ENCODE assay signal across 26 cellular contexts in genomic region chr15:32794973-32795372, GRCh38.
DNase-seq lines count a peak whose midpoint lies in the region; ATAC-seq, FAIRE-seq and TF ChIP-seq lines count a peak whose summit lies in the region.
"Had no signal": no experiment of that assay in that cellular context is flagged by ENCODE, and none has a peak within 500 bp of the region (broad histone marks: within the 10 kb centered on the region; RNA-seq: fewer than 3 reads in every experiment).

No MANE protein-coding gene starts in this region.

- H3K27ac ChIP-seq in breast epithelium (no peak overlapping the region), PC-9 (peak overlapping the region; percentile 53), H1 (ENCODE audit: low read depth, low read length) (no peak overlapping the region), upper lobe of right lung (no peak overlapping the region)
- H3K27ac ChIP-seq: HL-60 had no signal

- no peak overlapping the region for H4K5ac ChIP-seq in H1 (ENCODE audit: insufficient read length, low read depth, low read length)

- no peak overlapping the region for H2BK15ac ChIP-seq in H1 (ENCODE audit: low read length)

- H2AFZ ChIP-seq in PC-9 (no peak overlapping the region), H1 (ENCODE audit: low read length) (no peak overlapping the region)

- H2AK5ac ChIP-seq in H1 (ENCODE audit: low read depth, low read length): no peak overlapping the region

- H3K9me3 Mint-ChIP-seq in MCF 10A (ENCODE audit: unreplicated experiment): no peaks in the 10 kb centered on the region

- no peak overlapping the region for H3K4me3 ChIP-seq in breast epithelium
- no peak overlapping the region for H3K4me3 ChIP-seq in PC-9
- H3K4me3 ChIP-seq in H1 (ENCODE audit: extremely low read depth in 1 of 4, insufficient read depth in 2 of 4, low read depth in 3 of 4, low read length in 4 of 4): no peak overlapping the region
- H3K4me3 ChIP-seq in upper lobe of right lung: no peak overlapping the region
- H3K4me3 ChIP-seq: MG63 had no signal

- peak; percentile 25 for ATAC-seq in upper lobe of right lung
- no peak for ATAC-seq in GM21619 (IDR thresholded peaks at IDR 0.05; ENCODE audit: unreplicated experiment)
- no peak for ATAC-seq in left colon

- no peak for TF ChIP-seq EP300 in H1 (IDR thresholded peaks at IDR 0.05; ENCODE audit: borderline replicate concordance in 1 of 2, low read depth in 2 of 2, low read length in 2 of 2)

- H3K9ac ChIP-seq in H1 (replicated peaks in 1 of 4; ENCODE audit: extremely low read depth in 1 of 4, low read depth in 3 of 4, low read length in 3 of 4): no peak overlapping the region
- H3K9ac ChIP-seq: SK-N-SH had no signal

- no peak for TF ChIP-seq RAD21 in H1 (IDR thresholded peaks at IDR 0.05 in 1 of 2, conservative IDR thresholded peaks at IDR 0.05 in 1 of 2; ENCODE audit: low read depth in 2 of 2, low read length in 2 of 2)

- peaks cover 5% of the 10 kb centered on the region; the same call in 1 of the 2 replicates for H3F3A ChIP-seq in PC-9 (ENCODE audit: insufficient read depth, low read depth)

- no peak for FAIRE-seq in H1 (lab: Jason Lieb, UNC)
- FAIRE-seq: G401.6, GM18507, HTR-8/SVneo, RCC 7860 had no signal

- WGBS in H1 (ENCODE audit: extremely low coverage in 1 of 2, insufficient coverage in 1 of 2, insufficient read length in 1 of 2, insufficient replicate concordance in 2 of 2, low coverage in 1 of 2, low lambda C conversion rate in 2 of 2, missing lambda C conversion rate in 1 of 2), 2 experiments: 68% methylated on average over 3 of the region's 3 CpGs; no CpG with 5 or more reads in 1 of the 2 experiments

- H2BK12ac ChIP-seq in H1 (ENCODE audit: low read depth, low read length): no peak overlapping the region

- no peak overlapping the region for H4K91ac ChIP-seq in H1 (replicated peaks; ENCODE audit: insufficient read length, low read length)

- H3K36me3 ChIP-seq in breast epithelium: no peaks in the 10 kb centered on the region
- H3K36me3 ChIP-seq in PC-9 (ENCODE audit: low read depth): no peaks in the 10 kb centered on the region
- no peaks in the 10 kb centered on the region for H3K36me3 ChIP-seq in H1 (ENCODE audit: control insufficient read depth in 2 of 4, insufficient read depth in 4 of 4, low read length in 3 of 4)
- H3K36me3 ChIP-seq in upper lobe of right lung: no peaks in the 10 kb centered on the region
- H3K36me3 ChIP-seq: MG63 had no signal

- no peaks in the 10 kb centered on the region for H3K23me2 ChIP-seq in H1 (ENCODE audit: low read depth, low read length)

- no peak overlapping the region for H3K14ac ChIP-seq in H1 (ENCODE audit: insufficient read length)

- peaks cover 9% of the 10 kb centered on the region for H3K4me1 Mint-ChIP-seq in MCF 10A (ENCODE audit: insufficient read depth, unreplicated experiment)
- H3K4me1 Mint-ChIP-seq: CD4-positive, alpha-beta memory T cell had no signal

- H3K27me3 ChIP-seq in breast epithelium (no peaks in the 10 kb centered on the region), PC-9 (ENCODE audit: insufficient read depth, low read depth) (no peaks in the 10 kb centered on the region), H1 (replicated peaks in 1 of 4; ENCODE audit: control insufficient read depth in 3 of 4, extremely low read depth in 1 of 4, insufficient read depth in 3 of 4, low read length in 3 of 4) (no peaks in the 10 kb centered on the region), upper lobe of right lung (no peaks in the 10 kb centered on the region)
- H3K27me3 ChIP-seq: MG63 had no signal

- H2BK20ac ChIP-seq in H1 (ENCODE audit: low read length): no peak overlapping the region

- no peak overlapping the region for H3K27ac Mint-ChIP-seq in MCF 10A (ENCODE audit: low read depth, unreplicated experiment)
- H3K27ac Mint-ChIP-seq: CD4-positive, alpha-beta memory T cell had no signal

- BruUV-seq in MCF 10A (replicated peaks; lab: Mats Ljungman, UMichigan) (no TSS peak), PC-9 (replicated peaks; lab: Mats Ljungman, UMichigan) (no TSS peak)

- DNase-seq in MCF 10A (ENCODE audit: unreplicated experiment) (peak; percentile 73), breast epithelium (ENCODE audit: low spot score in 2 of 2) (no peak), PC-9 (peak; percentile 7 to 69), H1 (ENCODE audit: low read depth in 1 of 2, low spot score in 2 of 2) (no peak), upper lobe of right lung (no peak), NCI-H1092 treated with DMSO at 0.1 percent for 48 hours (lab: John Stamatoyannopoulos, UW) (no peak), left colon (no peak)
- DNase-seq: 8988T; Calu3; CD4-positive, alpha-beta memory T cell; DMS53; H7; KBM-7; MG63; NCI-H1105; NCI-H1694; NCI-H226; NCI-H524 treated with DMSO at 0.1 percent for 48 hours; SHP77; SK-N-SH had no signal

- TF ChIP-seq POLR2A in breast epithelium (IDR thresholded peaks at IDR 0.05): no peak
- TF ChIP-seq POLR2A in H1 (IDR thresholded peaks at IDR 0.05; ENCODE audit: control extremely low read depth in 1 of 2, low read depth in 2 of 2, low read length in 2 of 2): no peak

- intact Hi-C loops in MCF 10A (cut with micrococcal nuclease) (no loop called here), breast epithelium (cut with DNase I; ENCODE audit: low total_unique reads) (no loop called here), PC-9 (cut with micrococcal nuclease; ENCODE audit: unreplicated experiment) (no loop called here), upper lobe of right lung (cut with DNase I) (no loop called here), left colon (cut with DNase I, micrococcal nuclease) (no loop called here)

- no peak overlapping the region for H3K4ac ChIP-seq in H1 (replicated peaks; ENCODE audit: insufficient read length, low read depth, low read length)

- H3K4me1 ChIP-seq in breast epithelium (no peaks in the 10 kb centered on the region), PC-9 (replicated peaks; ENCODE audit: insufficient read depth) (peaks cover 26% of the 10 kb centered on the region), H1 (replicated peaks in 1 of 4; ENCODE audit: control insufficient read depth in 3 of 4, insufficient read depth in 4 of 4, low read length in 3 of 4) (peaks cover 0 to 3% (median 0%) of the 10 kb centered on the region in 4 experiments; a peak in 2 of 7 replicates), upper lobe of right lung (no peaks in the 10 kb centered on the region)

- H2BK120ac ChIP-seq in H1 (replicated peaks; ENCODE audit: low read depth, low read length): no peak overlapping the region

- no peak overlapping the region for H3K56ac ChIP-seq in H1 (replicated peaks; ENCODE audit: insufficient read length, low read depth, low read length)

- H3K23ac ChIP-seq in H1 (ENCODE audit: insufficient read length): no peak overlapping the region

- H3K79me1 ChIP-seq in H1 (ENCODE audit: low read depth, low read length): no peaks in the 10 kb centered on the region

- no peak for TF ChIP-seq CTCF in MCF 10A (IDR thresholded peaks at IDR 0.05; ENCODE audit: unreplicated experiment)
- TF ChIP-seq CTCF in breast epithelium (IDR thresholded peaks at IDR 0.05): no peak
- no peak for TF ChIP-seq CTCF in PC-9 (conservative IDR thresholded peaks at IDR 0.05)
- no peak for TF ChIP-seq CTCF in H1 (IDR thresholded peaks at IDR 0.05; ENCODE audit: control extremely low read depth in 1 of 3, insufficient read depth in 1 of 3, low read depth in 1 of 3, low read length in 3 of 3)
- TF ChIP-seq CTCF in upper lobe of right lung (IDR thresholded peaks at IDR 0.05): no peak

- no peak overlapping the region for H3K18ac ChIP-seq in H1 (ENCODE audit: extremely low read depth, low read length)

- no peaks in the 10 kb centered on the region for H3K9me2 ChIP-seq in PC-9 (ENCODE audit: insufficient read depth)
- H3K9me2 ChIP-seq: SK-N-SH had no signal

- H4K20me1 ChIP-seq in PC-9 (ENCODE audit: insufficient read depth) (no peaks in the 10 kb centered on the region), H1 (replicated peaks in 1 of 2; ENCODE audit: control insufficient read depth in 1 of 2, insufficient read depth in 2 of 2, low read length in 2 of 2) (no peaks in the 10 kb centered on the region)

- CTCF ChIA-PET in MCF 10A (lab: Yijun Ruan, JAX): interaction anchor here (0.5 to 0.8 kb wide), 3 partner anchors 50 to 1288 kb away, joined by 3 to 5 read pairs (median 3); no protein-coding TSS in a partner anchor
- CTCF ChIA-PET in PC-9 (lab: Charles Lee): interaction anchor here (0.6 to 1.2 kb wide), 2 partner anchors 132 to 133 kb away, joined by 3 to 5 read pairs; no protein-coding TSS in a partner anchor
- CTCF ChIA-PET in H1 (lab: Charles Lee; ENCODE audit: partially characterized antibody): interaction anchor here (0.8 to 1.2 kb wide), 3 partner anchors 9 to 39 kb away, joined by 3 read pairs; no protein-coding TSS in a partner anchor

- peak overlapping the region; percentile 54 for H3K4me2 ChIP-seq in PC-9
- H3K4me2 ChIP-seq in H1 (ENCODE audit: insufficient read depth in 1 of 2, low read depth in 2 of 2, low read length in 2 of 2): no peak overlapping the region
- H3K4me2 ChIP-seq: SK-N-SH had no signal

- no peaks in the 10 kb centered on the region for H3K36me3 Mint-ChIP-seq in MCF 10A (ENCODE audit: insufficient read depth, unreplicated experiment)
- H3K36me3 Mint-ChIP-seq: CD4-positive, alpha-beta memory T cell had no signal

- H3K9me3 ChIP-seq in breast epithelium (no peaks in the 10 kb centered on the region), PC-9 (ENCODE audit: insufficient read depth, low read depth) (no peaks in the 10 kb centered on the region), H1 (ENCODE audit: insufficient read depth in 2 of 2, low read depth in 1 of 2, low read length in 1 of 2) (no peaks in the 10 kb centered on the region), upper lobe of right lung (no peaks in the 10 kb centered on the region)
- H3K9me3 ChIP-seq: MG63, SK-N-SH had no signal

- H3K4me3 Mint-ChIP-seq in MCF 10A (ENCODE audit: unreplicated experiment): no peak overlapping the region
- H3K4me3 Mint-ChIP-seq: CD4-positive, alpha-beta memory T cell had no signal

- H2BK5ac ChIP-seq in H1 (ENCODE audit: low read depth, low read length): no peak overlapping the region

- H4K8ac ChIP-seq in H1 (ENCODE audit: extremely low read depth, insufficient read depth, low read length): no peak overlapping the region

- H3K79me2 ChIP-seq in PC-9 (ENCODE audit: low read depth): no peaks in the 10 kb centered on the region
- H3K79me2 ChIP-seq in H1 (ENCODE audit: control insufficient read depth in 1 of 2, insufficient read depth in 2 of 2, low read length in 2 of 2): no peaks in the 10 kb centered on the region

- no peaks in the 10 kb centered on the region for H3K27me3 Mint-ChIP-seq in MCF 10A (ENCODE audit: insufficient read depth, unreplicated experiment)
- H3K27me3 Mint-ChIP-seq: CD4-positive, alpha-beta memory T cell had no signal

- POLR2A ChIA-PET in MCF 10A (lab: Yijun Ruan, JAX): interaction anchor here (0.7 kb wide), 1 partner anchor 56 kb away, joined by 3 read pairs; no protein-coding TSS in a partner anchor
- POLR2A ChIA-PET in PC-9 (lab: Charles Lee; ENCODE audit: unreplicated experiment): no interaction called here
- POLR2A ChIA-PET in H1 (lab: Charles Lee; ENCODE audit: partially characterized antibody): no interaction called here

TF ChIP-seq in H1, 55 proteins besides CTCF, POLR2A, EP300 and RAD21:
- TF ChIP-seq CEBPB (IDR thresholded peaks at IDR 0.05; ENCODE audit: low read depth, low read length) (0 out of 2 replicates have a peak, but pooled peaks have one; percentile 45), FOSL1 (IDR thresholded peaks at IDR 0.05; ENCODE audit: insufficient read depth, low read depth, low read length) (no peak)

Comparison
In these comparisons a context has a peak if more than half of its experiments do, and no peak if none do; other contexts are left out.
1. DNase-seq: peak in MCF 10A (single experiment) and PC-9 (2 of 2); none in breast epithelium (0 of 2), H1 (0 of 2), upper lobe of right lung (single experiment), NCI-H1092 treated with DMSO at 0.1 percent for 48 hours (single experiment) and left colon (0 of 2).